In the genomic region with DNA sequence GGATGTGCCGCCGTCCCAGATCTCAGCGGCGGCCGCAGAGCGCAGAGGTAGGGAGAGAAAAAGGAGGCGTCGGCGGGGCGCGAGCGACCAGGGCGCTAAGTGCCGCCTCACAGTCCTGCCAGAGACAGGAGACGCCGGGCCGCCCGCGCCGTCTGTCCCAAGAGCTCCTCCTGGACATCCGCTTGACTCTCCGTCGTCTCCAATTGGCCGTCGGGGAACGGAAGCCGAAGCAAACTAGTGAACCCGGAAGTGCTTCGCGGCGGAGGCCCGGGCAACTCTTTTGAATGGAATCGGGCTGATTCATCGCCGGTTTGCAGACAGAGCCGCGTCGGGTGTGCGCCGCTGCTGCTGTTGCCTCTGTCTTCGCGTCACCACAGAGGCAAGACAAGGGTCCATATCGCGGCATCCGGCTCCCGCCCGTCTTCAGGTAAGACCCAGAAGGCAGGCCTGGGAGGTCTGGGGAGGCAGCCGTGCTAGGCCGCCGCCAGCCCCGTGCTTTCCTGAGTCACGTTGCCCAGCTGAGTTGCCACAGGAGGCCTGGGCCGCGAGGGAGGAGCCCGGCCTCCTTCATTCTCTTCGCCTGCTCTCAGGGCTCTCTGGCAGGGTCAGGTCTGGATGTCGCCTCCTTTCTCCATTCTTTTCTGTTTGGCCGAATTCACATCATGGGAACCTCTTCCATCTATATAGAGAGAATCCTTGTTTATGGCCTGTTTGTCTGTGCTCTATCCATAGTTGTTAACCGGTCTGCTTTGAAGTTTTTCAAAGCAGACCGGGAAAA, we compare ENCODE assay signal across 1 cellular context.
TF ChIP-seq lines count a peak whose summit lies in the region.

Gene PSMD14, plus strand, starts transcription at position 248 of the 778 bp plus-strand sequence. CDS start 10,401 bp downstream, outside the sequence.

TF ChIP-seq in HepG2, 621 proteins besides CTCF, POLR2A, EP300 and RAD21 (continued from another document and continues in another):
- TF ChIP-seq PAF1 (CRISPR knock-in tag; IDR thresholded peaks at IDR 0.05) (no peak), SIX4 (CRISPR knock-in tag; IDR thresholded peaks at IDR 0.05) (no peak), MZF1 (CRISPR knock-in tag; IDR thresholded peaks at IDR 0.05; ENCODE audit: borderline replicate concordance) (no peak), ZNF256 (CRISPR knock-in tag; conservative IDR thresholded peaks at IDR 0.05) (peak; percentile 14; the same call in 1 of the 2 replicates), CAMTA2 (CRISPR knock-in tag; IDR thresholded peaks at IDR 0.05; ENCODE audit: borderline replicate concordance) (peak; percentile 96; the same call in 1 of the 2 replicates), NR2F6 (IDR thresholded peaks at IDR 0.05) (no peak), NR2F6 (CRISPR knock-in tag; IDR thresholded peaks at IDR 0.05) (peak; percentile 30), ZNF281 (CRISPR knock-in tag; IDR thresholded peaks at IDR 0.05; ENCODE audit: borderline replicate concordance) (0 out of 2 replicates have a peak, but pooled peaks have one; percentile 6), MATR3 (CRISPR knock-in tag; IDR thresholded peaks at IDR 0.05) (no peak), SRSF9 (IDR thresholded peaks at IDR 0.05; ENCODE audit: borderline replicate concordance, insufficient read depth, low read depth, low read length, poor library complexity, severe bottlenecking) (no peak), KAT2B (IDR thresholded peaks at IDR 0.05; ENCODE audit: borderline replicate concordance, low read depth, low read length) (no peak), ZNF180 (CRISPR knock-in tag; IDR thresholded peaks at IDR 0.05; ENCODE audit: borderline replicate concordance, low read depth) (peak; percentile 15; the same call in 1 of the 2 replicates), ZFY (CRISPR knock-in tag; IDR thresholded peaks at IDR 0.05) (peak; percentile 100), ZBTB8A (CRISPR knock-in tag; IDR thresholded peaks at IDR 0.05; ENCODE audit: borderline replicate concordance, low read depth) (no peak), ZNF512B (CRISPR knock-in tag; IDR thresholded peaks at IDR 0.05; ENCODE audit: borderline replicate concordance) (no peak; the same call in 1 of the 2 replicates), RFX3 (CRISPR knock-in tag; IDR thresholded peaks at IDR 0.05) (peak; percentile 37; the same call in 1 of the 2 replicates), ZNF576 (CRISPR knock-in tag; IDR thresholded peaks at IDR 0.05) (peak; percentile 85; the same call in 1 of the 2 replicates), U2AF2 (IDR thresholded peaks at IDR 0.05; ENCODE audit: low read depth, low read length) (no peak), MTA1 (CRISPR knock-in tag; IDR thresholded peaks at IDR 0.05; ENCODE audit: borderline replicate concordance) (peak; percentile 86; the same call in 1 of the 2 replicates), MLLT10 (CRISPR knock-in tag; IDR thresholded peaks at IDR 0.05) (no peak), SKI (IDR thresholded peaks at IDR 0.05; ENCODE audit: partially characterized antibody) (peak; percentile 92), KLF6 (CRISPR knock-in tag; IDR thresholded peaks at IDR 0.05) (peak; percentile 97), ZNF274 (CRISPR knock-in tag; IDR thresholded peaks at IDR 0.05) (peak; percentile 96; the same call in 1 of the 2 replicates), ZBTB21 (CRISPR knock-in tag; IDR thresholded peaks at IDR 0.05) (no peak; the same call in 1 of the 2 replicates), ZSCAN31 (CRISPR knock-in tag; IDR thresholded peaks at IDR 0.05; ENCODE audit: low read depth) (peak; percentile 89), YY1 (IDR thresholded peaks at IDR 0.05; ENCODE audit: insufficient read depth, insufficient replicate concordance, low read depth, low read length) (peak; percentile 83), CCDC6 (CRISPR knock-in tag; IDR thresholded peaks at IDR 0.05) (peak; percentile 84; the same call in 1 of the 2 replicates), RARG (CRISPR knock-in tag; IDR thresholded peaks at IDR 0.05; ENCODE audit: low read depth) (no peak), MAX (IDR thresholded peaks at IDR 0.05) (no peak; the same call in none of the 2 replicates), AGO2 (optimal IDR thresholded peaks at IDR 0.05; ENCODE audit: low read depth, low read length) (peak; percentile 82), NR2F1 (CRISPR knock-in tag; IDR thresholded peaks at IDR 0.05) (peak in 1 of 2 experiments; percentile 29; a peak in 1 of 4 replicates), ZSCAN5A (CRISPR knock-in tag; IDR thresholded peaks at IDR 0.05; ENCODE audit: borderline replicate concordance) (peak; percentile 97), TARDBP (CRISPR knock-in tag; IDR thresholded peaks at IDR 0.05) (peak; percentile 90), TAF15 (IDR thresholded peaks at IDR 0.05; ENCODE audit: low read depth, low read length, poor library complexity, severe bottlenecking) (peak; percentile 75), TEAD3 (CRISPR knock-in tag; optimal IDR thresholded peaks at IDR 0.05; ENCODE audit: borderline replicate concordance) (peak; percentile 53), ZFP62 (CRISPR knock-in tag; IDR thresholded peaks at IDR 0.05) (no peak), ZNF235 (CRISPR knock-in tag; IDR thresholded peaks at IDR 0.05; ENCODE audit: borderline replicate concordance) (peak; percentile 87; the same call in 1 of the 2 replicates), CENPT (CRISPR knock-in tag; IDR thresholded peaks at IDR 0.05; ENCODE audit: low read depth) (peak; percentile 68; the same call in 1 of the 2 replicates), BRCA1 (CRISPR knock-in tag; IDR thresholded peaks at IDR 0.05) (no peak), TAF1 (CRISPR knock-in tag; IDR thresholded peaks at IDR 0.05) (peak; percentile 96), TCF12 (IDR thresholded peaks at IDR 0.05) (no peak), TCF12 (CRISPR knock-in tag; IDR thresholded peaks at IDR 0.05) (peak; percentile 93; the same call in 1 of the 2 replicates)
- TF ChIP-seq, protein P1, sequence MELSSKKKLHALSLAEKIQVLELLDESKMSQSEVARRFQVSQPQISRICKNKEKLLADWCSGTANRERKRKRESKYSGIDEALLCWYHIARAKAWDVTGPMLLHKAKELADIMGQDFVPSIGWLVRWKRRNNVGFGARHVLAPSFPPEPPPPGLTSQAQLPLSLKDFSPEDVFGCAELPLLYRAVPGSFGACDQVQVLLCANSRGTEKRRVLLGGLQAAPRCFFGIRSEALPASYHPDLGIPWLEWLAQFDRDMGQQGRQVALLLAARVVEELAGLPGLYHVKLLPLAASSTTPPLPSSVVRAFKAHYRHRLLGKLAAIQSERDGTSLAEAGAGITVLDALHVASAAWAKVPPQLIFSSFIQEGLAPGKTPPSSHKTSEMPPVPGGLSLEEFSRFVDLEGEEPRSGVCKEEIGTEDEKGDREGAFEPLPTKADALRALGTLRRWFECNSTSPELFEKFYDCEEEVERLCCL (CRISPR knock-in tag; IDR thresholded peaks at IDR 0.05; ENCODE audit: borderline replicate concordance): peak; percentile 92; the same call in 1 of the 2 replicates
- TF ChIP-seq, protein P2, sequence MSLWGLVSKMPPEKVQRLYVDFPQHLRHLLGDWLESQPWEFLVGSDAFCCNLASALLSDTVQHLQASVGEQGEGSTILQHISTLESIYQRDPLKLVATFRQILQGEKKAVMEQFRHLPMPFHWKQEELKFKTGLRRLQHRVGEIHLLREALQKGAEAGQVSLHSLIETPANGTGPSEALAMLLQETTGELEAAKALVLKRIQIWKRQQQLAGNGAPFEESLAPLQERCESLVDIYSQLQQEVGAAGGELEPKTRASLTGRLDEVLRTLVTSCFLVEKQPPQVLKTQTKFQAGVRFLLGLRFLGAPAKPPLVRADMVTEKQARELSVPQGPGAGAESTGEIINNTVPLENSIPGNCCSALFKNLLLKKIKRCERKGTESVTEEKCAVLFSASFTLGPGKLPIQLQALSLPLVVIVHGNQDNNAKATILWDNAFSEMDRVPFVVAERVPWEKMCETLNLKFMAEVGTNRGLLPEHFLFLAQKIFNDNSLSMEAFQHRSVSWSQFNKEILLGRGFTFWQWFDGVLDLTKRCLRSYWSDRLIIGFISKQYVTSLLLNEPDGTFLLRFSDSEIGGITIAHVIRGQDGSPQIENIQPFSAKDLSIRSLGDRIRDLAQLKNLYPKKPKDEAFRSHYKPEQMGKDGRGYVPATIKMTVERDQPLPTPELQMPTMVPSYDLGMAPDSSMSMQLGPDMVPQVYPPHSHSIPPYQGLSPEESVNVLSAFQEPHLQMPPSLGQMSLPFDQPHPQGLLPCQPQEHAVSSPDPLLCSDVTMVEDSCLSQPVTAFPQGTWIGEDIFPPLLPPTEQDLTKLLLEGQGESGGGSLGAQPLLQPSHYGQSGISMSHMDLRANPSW (CRISPR knock-in tag; IDR thresholded peaks at IDR 0.05; ENCODE audit: borderline replicate concordance): no peak; the same call in 1 of the 2 replicates
- TF ChIP-seq, protein P3, sequence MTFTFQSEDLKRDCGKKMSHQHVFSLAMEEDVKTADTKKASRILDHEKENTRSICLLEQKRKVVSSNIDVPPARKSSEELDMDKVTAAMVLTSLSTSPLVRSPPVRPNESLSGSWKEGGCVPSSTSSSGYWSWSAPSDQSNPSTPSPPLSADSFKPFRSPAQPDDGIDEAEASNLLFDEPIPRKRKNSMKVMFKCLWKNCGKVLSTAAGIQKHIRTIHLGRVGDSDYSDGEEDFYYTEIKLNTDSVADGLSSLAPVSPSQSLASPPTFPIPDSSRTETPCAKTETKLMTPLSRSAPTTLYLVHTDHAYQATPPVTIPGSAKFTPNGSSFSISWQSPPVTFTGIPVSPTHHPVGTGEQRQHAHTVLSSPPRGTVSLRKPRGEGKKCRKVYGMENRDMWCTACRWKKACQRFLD (CRISPR knock-in tag; IDR thresholded peaks at IDR 0.05; ENCODE audit: borderline replicate concordance): 0 out of 2 replicates have a peak, but pooled peaks have one; percentile 28
- TF ChIP-seq, protein P4, sequence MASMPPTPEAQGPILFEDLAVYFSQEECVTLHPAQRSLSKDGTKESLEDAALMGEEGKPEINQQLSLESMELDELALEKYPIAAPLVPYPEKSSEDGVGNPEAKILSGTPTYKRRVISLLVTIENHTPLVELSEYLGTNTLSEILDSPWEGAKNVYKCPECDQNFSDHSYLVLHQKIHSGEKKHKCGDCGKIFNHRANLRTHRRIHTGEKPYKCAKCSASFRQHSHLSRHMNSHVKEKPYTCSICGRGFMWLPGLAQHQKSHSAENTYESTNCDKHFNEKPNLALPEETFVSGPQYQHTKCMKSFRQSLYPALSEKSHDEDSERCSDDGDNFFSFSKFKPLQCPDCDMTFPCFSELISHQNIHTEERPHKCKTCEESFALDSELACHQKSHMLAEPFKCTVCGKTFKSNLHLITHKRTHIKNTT (CRISPR knock-in tag; IDR thresholded peaks at IDR 0.05): no peak
- TF ChIP-seq, protein P5, sequence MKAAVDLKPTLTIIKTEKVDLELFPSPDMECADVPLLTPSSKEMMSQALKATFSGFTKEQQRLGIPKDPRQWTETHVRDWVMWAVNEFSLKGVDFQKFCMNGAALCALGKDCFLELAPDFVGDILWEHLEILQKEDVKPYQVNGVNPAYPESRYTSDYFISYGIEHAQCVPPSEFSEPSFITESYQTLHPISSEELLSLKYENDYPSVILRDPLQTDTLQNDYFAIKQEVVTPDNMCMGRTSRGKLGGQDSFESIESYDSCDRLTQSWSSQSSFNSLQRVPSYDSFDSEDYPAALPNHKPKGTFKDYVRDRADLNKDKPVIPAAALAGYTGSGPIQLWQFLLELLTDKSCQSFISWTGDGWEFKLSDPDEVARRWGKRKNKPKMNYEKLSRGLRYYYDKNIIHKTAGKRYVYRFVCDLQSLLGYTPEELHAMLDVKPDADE (CRISPR knock-in tag; IDR thresholded peaks at IDR 0.05): no peak
